Comparison of ENCODE assay signal across 17 cellular contexts in genomic region chr3:184460276-184460675, GRCh38.
DNase-seq lines count a peak whose midpoint lies in the region; ATAC-seq and TF ChIP-seq lines count a peak whose summit lies in the region.
"Had no signal": no experiment of that assay in that cellular context is flagged by ENCODE, and none has a peak within 500 bp of the region (broad histone marks: within the 10 kb centered on the region; RNA-seq: fewer than 3 reads in every experiment).

No MANE protein-coding gene starts in this region.

- H3K27ac Mint-ChIP-seq in memory B cell, result no peak overlapping the region
- H3K27ac Mint-ChIP-seq in activated CD4-positive, alpha-beta T cell treated with anti-CD3 and anti-CD28 coated beads, Interleukin-2, amount 10 ng/mL, durations not matched to agents 7 days and 5 days, result no peak overlapping the region
- H3K27ac Mint-ChIP-seq: CD8-positive, alpha-beta T cell had no signal

- no peaks in the 10 kb centered on the region for H3K4me1 ChIP-seq in lower lobe of right lung

- ATAC-seq in memory B cell (ENCODE audit: low read depth) (peak; percentile 42), GM19023 (IDR thresholded peaks at IDR 0.05; ENCODE audit: unreplicated experiment) (no peak), lower lobe of right lung (no peak)
- ATAC-seq: CD8-positive, alpha-beta T cell; PC-3 had no signal

- POLR2A ChIA-PET in activated CD4-positive, alpha-beta T cell treated with anti-CD3 and anti-CD28 coated beads, Interleukin-2, amount 10 ng/mL, durations not matched to agents 7 days and 5 days (lab: Charles Lee), result no interaction called here

- H3K4me3 Mint-ChIP-seq in memory B cell, result no peak overlapping the region
- H3K4me3 Mint-ChIP-seq in activated CD4-positive, alpha-beta T cell treated with anti-CD3 and anti-CD28 coated beads, Interleukin-2, amount 10 ng/mL, durations not matched to agents 7 days and 5 days, result no peak overlapping the region
- H3K4me3 Mint-ChIP-seq: CD8-positive, alpha-beta T cell had no signal

- H3K27me3 Mint-ChIP-seq in memory B cell, result peaks cover 28% of the 10 kb centered on the region
- no peaks in the 10 kb centered on the region for H3K27me3 Mint-ChIP-seq in activated CD4-positive, alpha-beta T cell treated with anti-CD3 and anti-CD28 coated beads, Interleukin-2, amount 10 ng/mL, durations not matched to agents 7 days and 5 days

- no peak for TF ChIP-seq CTCF in lower lobe of right lung (IDR thresholded peaks at IDR 0.05)

- peak; percentile 57 for DNase-seq in Daoy (ENCODE audit: low read depth)
- peak; percentile 20 for DNase-seq in M059J (ENCODE audit: low read depth)
- peak; percentile 59 for DNase-seq in dermis blood vessel endothelial cell
- no peak for DNase-seq in memory B cell (ENCODE audit: low spot score in 2 of 2)
- no peak for DNase-seq in T1000 (lab: John Stamatoyannopoulos, UW)
- no peak for DNase-seq in lower lobe of right lung
- DNase-seq in activated CD4-positive, alpha-beta T cell treated with anti-CD3 and anti-CD28 coated beads, Interleukin-2, amount 10 ng/mL, durations not matched to agents 7 days and 5 days, result no peak
- DNase-seq: DMS53, GM23248, KBM-7, NCI-H1048, NCI-H1436, NCI-H2029, NCI-H526, PC-3 had no signal

- H3K27me3 ChIP-seq in lower lobe of right lung (ENCODE audit: low read depth), result peaks cover 4% of the 10 kb centered on the region

- no peak overlapping the region for H3K4me3 ChIP-seq in lower lobe of right lung
- H3K4me3 ChIP-seq: GM23248 had no signal

- CTCF ChIA-PET in activated CD4-positive, alpha-beta T cell treated with anti-CD3 and anti-CD28 coated beads, Interleukin-2, amount 10 ng/mL, durations not matched to agents 7 days and 5 days (lab: Charles Lee), result interaction anchor here (0.7 kb wide), 1 partner anchor 316 kb away, joined by 3 read pairs; no protein-coding TSS in a partner anchor

- H3K36me3 ChIP-seq in lower lobe of right lung, result no peaks in the 10 kb centered on the region

- H3K27ac ChIP-seq in lower lobe of right lung, result no peak overlapping the region

- H3K9me3 ChIP-seq in lower lobe of right lung, result no peaks in the 10 kb centered on the region

- H3K4me1 Mint-ChIP-seq in memory B cell, result peaks cover 2% of the 10 kb centered on the region
- no peaks in the 10 kb centered on the region for H3K4me1 Mint-ChIP-seq in activated CD4-positive, alpha-beta T cell treated with anti-CD3 and anti-CD28 coated beads, Interleukin-2, amount 10 ng/mL, durations not matched to agents 7 days and 5 days

- H3K36me3 Mint-ChIP-seq in memory B cell, result peaks cover 2% of the 10 kb centered on the region
- no peaks in the 10 kb centered on the region for H3K36me3 Mint-ChIP-seq in activated CD4-positive, alpha-beta T cell treated with anti-CD3 and anti-CD28 coated beads, Interleukin-2, amount 10 ng/mL, durations not matched to agents 7 days and 5 days (ENCODE audit: low read depth)
- H3K36me3 Mint-ChIP-seq: CD8-positive, alpha-beta T cell had no signal

- peaks cover 1% of the 10 kb centered on the region for H3K9me3 Mint-ChIP-seq in memory B cell
- H3K9me3 Mint-ChIP-seq in activated CD4-positive, alpha-beta T cell treated with anti-CD3 and anti-CD28 coated beads, Interleukin-2, amount 10 ng/mL, durations not matched to agents 7 days and 5 days, result peaks cover 2% of the 10 kb centered on the region
- H3K9me3 Mint-ChIP-seq: CD8-positive, alpha-beta T cell had no signal

- intact Hi-C loops in lower lobe of right lung (cut with DNase I), result no loop called here

Comparison
In these comparisons a context has a peak if more than half of its experiments do, and no peak if none do; other contexts are left out.
1. DNase-seq: peak in Daoy (single experiment), M059J (single experiment) and dermis blood vessel endothelial cell (single experiment); none in memory B cell (0 of 2), T1000 (single experiment), lower lobe of right lung (single experiment) and activated CD4-positive, alpha-beta T cell treated with anti-CD3 and anti-CD28 coated beads, Interleukin-2, amount 10 ng/mL, durations not matched to agents 7 days and 5 days (single experiment).